19 cellular contexts compared by ENCODE assay signal in genomic region chr5:170144286-170145023, GRCh38. TPM values are rescaled to one million over a fixed set of nuclear protein-coding genes. Genes with fewer than 3 reads are reported as not detected.
A peak's percentile ranks its signal among the peaks of the same experiment; 100 is the strongest.
DNase-seq lines count a peak whose midpoint lies in the region; ATAC-seq and TF ChIP-seq lines count a peak whose summit lies in the region.
"Had no signal": no experiment of that assay in that cellular context is flagged by ENCODE, and none has a peak within 500 bp of the region (broad histone marks: within the 10 kb centered on the region; RNA-seq: fewer than 3 reads in every experiment).

No MANE protein-coding gene starts in this region.

- WGBS in esophagus muscularis mucosa: 85% methylated on average over 4 of the region's 11 CpGs

- H3K27ac ChIP-seq in breast epithelium (peak overlapping the region; percentile 14 to 74), esophagus muscularis mucosa (replicated peaks in 1 of 4) (no peak overlapping the region)
- H3K27ac ChIP-seq: BLaER1, HL-60 had no signal

- H3K9me3 ChIP-seq in breast epithelium: no peaks in the 10 kb centered on the region
- no peaks in the 10 kb centered on the region for H3K9me3 ChIP-seq in esophagus muscularis mucosa
- H3K9me3 ChIP-seq: BLaER1, Caco-2 had no signal

- no peaks in the 10 kb centered on the region for H3K9me3 Mint-ChIP-seq in stimulated activated memory B cell treated with anti-CD40 and anti-IgM and Interleukin-4, amounts not matched to agents 10 μg/mL and 1 μg/mL and 100 μg/mL, for 72 hours
- H3K9me3 Mint-ChIP-seq: CD8-positive, alpha-beta memory T cell had no signal

- no peak for TF ChIP-seq CTCF in breast epithelium (IDR thresholded peaks at IDR 0.05)
- TF ChIP-seq CTCF in esophagus muscularis mucosa (IDR thresholded peaks at IDR 0.05): no peak

- H3K4me1 Mint-ChIP-seq in stimulated activated memory B cell treated with anti-CD40 and anti-IgM and Interleukin-4, amounts not matched to agents 10 μg/mL and 1 μg/mL and 100 μg/mL, for 72 hours: peaks cover 5% of the 10 kb centered on the region
- H3K4me1 Mint-ChIP-seq: CD8-positive, alpha-beta memory T cell had no signal

- H3K27me3 Mint-ChIP-seq in stimulated activated memory B cell treated with anti-CD40 and anti-IgM and Interleukin-4, amounts not matched to agents 10 μg/mL and 1 μg/mL and 100 μg/mL, for 72 hours: no peaks in the 10 kb centered on the region

- peak; percentile 25 for ATAC-seq in stimulated activated memory B cell treated with anti-CD40 and anti-IgM and Interleukin-4, amounts not matched to agents 10 μg/mL and 1 μg/mL and 100 μg/mL, for 72 hours
- ATAC-seq in GM18517 (IDR thresholded peaks at IDR 0.05; ENCODE audit: unreplicated experiment): no peak

- H3K27ac Mint-ChIP-seq in stimulated activated memory B cell treated with anti-CD40 and anti-IgM and Interleukin-4, amounts not matched to agents 10 μg/mL and 1 μg/mL and 100 μg/mL, for 72 hours: no peak overlapping the region
- H3K27ac Mint-ChIP-seq: CD8-positive, alpha-beta memory T cell; HFFc6 had no signal

- H3K27me3 ChIP-seq in breast epithelium: no peaks in the 10 kb centered on the region
- H3K27me3 ChIP-seq in esophagus muscularis mucosa: no peaks in the 10 kb centered on the region
- H3K27me3 ChIP-seq: BLaER1 had no signal

- H3K36me3 ChIP-seq in breast epithelium (no peaks in the 10 kb centered on the region), esophagus muscularis mucosa (no peaks in the 10 kb centered on the region)
- H3K36me3 ChIP-seq: BLaER1 had no signal

- H3K36me3 Mint-ChIP-seq in stimulated activated memory B cell treated with anti-CD40 and anti-IgM and Interleukin-4, amounts not matched to agents 10 μg/mL and 1 μg/mL and 100 μg/mL, for 72 hours: no peaks in the 10 kb centered on the region
- H3K36me3 Mint-ChIP-seq: CD8-positive, alpha-beta memory T cell had no signal

- peak; percentile 32 for DNase-seq in activated CD8-positive, alpha-beta memory T cell treated with anti-CD3 and anti-CD28 coated beads, Interleukin-2, amount 50 U/mL, for 48 hours
- DNase-seq in activated CD8-positive, alpha-beta memory T cell treated with anti-CD3 and anti-CD28 coated beads, Interleukin-2, amount 50 U/mL, for 4 hours: no peak
- DNase-seq in breast epithelium (ENCODE audit: low spot score in 2 of 2) (peak in 1 of 2 donors; percentile 85), esophagus muscularis mucosa (ENCODE audit: extremely low spot score) (peak; percentile 57), SHP77 (lab: John Stamatoyannopoulos, UW) (no peak), NCI-H1930 (lab: John Stamatoyannopoulos, UW) (no peak)
- DNase-seq: 8988T; AML-193; Caco-2; CD8-positive, alpha-beta memory T cell; DND-41; GDM1; HCEC 1CT; HFFc6 had no signal

- H3K4me3 ChIP-seq in breast epithelium (no peak overlapping the region), esophagus muscularis mucosa (no peak overlapping the region)
- H3K4me3 ChIP-seq: BLaER1 had no signal

- no peak overlapping the region for H3K4me3 Mint-ChIP-seq in stimulated activated memory B cell treated with anti-CD40 and anti-IgM and Interleukin-4, amounts not matched to agents 10 μg/mL and 1 μg/mL and 100 μg/mL, for 72 hours
- H3K4me3 Mint-ChIP-seq: HFFc6 had no signal

- intact Hi-C loops in breast epithelium (cut with DNase I; ENCODE audit: low total_unique reads): no loop called here
- intact Hi-C loops in esophagus muscularis mucosa (cut with DNase I): no loop called here

- TF ChIP-seq EP300 in esophagus muscularis mucosa (IDR thresholded peaks at IDR 0.05): no peak

- TF ChIP-seq POLR2A in breast epithelium (IDR thresholded peaks at IDR 0.05): no peak
- TF ChIP-seq POLR2A in esophagus muscularis mucosa (IDR thresholded peaks at IDR 0.05; ENCODE audit: low read depth): no peak

- peaks cover 0 to 3% of the 10 kb centered on the region in 2 donors for H3K4me1 ChIP-seq in breast epithelium
- no peaks in the 10 kb centered on the region for H3K4me1 ChIP-seq in esophagus muscularis mucosa
- H3K4me1 ChIP-seq: Caco-2 had no signal

RNA-seq across cellular contexts. Expression of gene FOXI1, which starts 38.8 kb away (rescaled TPM):
- 1 to 10 TPM in 2 of 3 donors, not detected in 1; 1.3 to 7.9 TPM for total RNA-seq in breast epithelium
- not detected for total RNA-seq in esophagus muscularis mucosa
- total RNA-seq: CD8-positive, alpha-beta memory T cell; H4; HFFc6 had no signal

Comparison
In these comparisons a context has a peak if more than half of its experiments do, and no peak if none do; other contexts are left out.
1. DNase-seq: peak in activated CD8-positive, alpha-beta memory T cell treated with anti-CD3 and anti-CD28 coated beads, Interleukin-2, amount 50 U/mL, for 48 hours (single experiment) and esophagus muscularis mucosa (single experiment); none in activated CD8-positive, alpha-beta memory T cell treated with anti-CD3 and anti-CD28 coated beads, Interleukin-2, amount 50 U/mL, for 4 hours (single experiment), SHP77 (0 of 2) and NCI-H1930 (0 of 2).
2. H3K27ac ChIP-seq: peak in breast epithelium (2 of 2); none in esophagus muscularis mucosa (0 of 4).